12 cellular contexts compared by ENCODE assay signal in the genomic region with DNA sequence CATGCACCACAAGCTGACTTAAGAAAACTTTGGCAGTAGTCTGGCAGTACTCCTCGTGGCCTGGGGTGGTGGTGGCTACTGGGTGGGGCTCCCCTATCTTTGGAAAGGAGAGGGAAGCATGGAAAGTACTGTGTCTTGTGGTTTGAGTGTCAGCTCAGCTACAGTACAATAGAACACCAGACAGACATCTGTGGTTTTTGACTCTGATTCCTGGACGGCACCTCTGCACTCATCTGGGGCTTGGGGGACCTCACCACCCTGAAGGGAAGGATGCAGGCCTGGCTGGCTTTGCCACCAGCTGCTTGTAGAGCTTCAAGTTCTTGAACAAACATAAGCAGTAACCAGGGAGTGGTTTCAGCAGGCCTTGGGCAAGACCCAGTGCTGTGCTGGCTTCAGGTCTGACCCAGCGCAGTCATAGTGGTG. TPM values are rescaled to one million over a fixed set of nuclear protein-coding genes. Genes with fewer than 3 reads are reported as not detected.
DNase-seq lines count a peak whose midpoint lies in the region; ATAC-seq, FAIRE-seq and TF ChIP-seq lines count a peak whose summit lies in the region.
"Had no signal": no experiment of that assay in that cellular context is flagged by ENCODE, and none has a peak within 500 bp of the region (broad histone marks: within the 10 kb centered on the region; RNA-seq: fewer than 3 reads in every experiment).

No MANE protein-coding gene starts in this region.

- H3K27ac ChIP-seq in GM23338 (ENCODE audit: low read depth), result no peak overlapping the region

- peaks cover 18% of the 10 kb centered on the region for H3K4me1 ChIP-seq in Caco-2
- peaks cover 19% of the 10 kb centered on the region for H3K4me1 ChIP-seq in GM23338 (ENCODE audit: insufficient read depth)

- ATAC-seq in activated CD8-positive, alpha-beta T cell treated with anti-CD3 and anti-CD28 coated beads, Interleukin-2, amount 10 ng/mL, durations not matched to agents 7 days and 5 days, result peak; percentile 78
- peak; percentile 53 for ATAC-seq in memory B cell (ENCODE audit: low read depth)
- ATAC-seq in GM23338, result no peak

- DNase-seq in CD14-positive monocyte (ENCODE audit: low spot score) (no peak), memory B cell (ENCODE audit: low spot score in 2 of 2) (no peak), Caco-2 (no peak), GM23338 (ENCODE audit: low spot score) (no peak), activated gamma-delta T cell (lab: John Stamatoyannopoulos, UW) (no peak), GM12891 (ENCODE audit: insufficient read length, low spot score) (no peak)
- peak; percentile 47 for DNase-seq in activated CD8-positive, alpha-beta T cell treated with anti-CD3 and anti-CD28 coated beads, Interleukin-2, amount 10 ng/mL, durations not matched to agents 7 days and 5 days
- DNase-seq: NCI-H226 had no signal

- H3K4me3 Mint-ChIP-seq in CD14-positive monocyte (peak overlapping the region in 1 of 2 donors; percentile 21), IgD-negative memory B cell (peak overlapping the region in 2 of 4 donors; percentile 18 to 68), memory B cell (peak overlapping the region; percentile 22), Caco-2 (ENCODE audit: unreplicated experiment) (no peak overlapping the region), GM23338 (no peak overlapping the region)
- no peak overlapping the region for H3K4me3 Mint-ChIP-seq in activated CD8-positive, alpha-beta T cell treated with anti-CD3 and anti-CD28 coated beads, Interleukin-2, amount 10 ng/mL, durations not matched to agents 7 days and 5 days
- H3K4me3 Mint-ChIP-seq: type B pancreatic cell had no signal

- no peak for FAIRE-seq in GM12891 (lab: Jason Lieb, UNC)
- FAIRE-seq: endometrium had no signal

- H3K4me3 ChIP-seq in Caco-2 (ENCODE audit: low read depth, low read length) (no peak overlapping the region), GM23338 (no peak overlapping the region)

- H3K9me3 Mint-ChIP-seq in CD14-positive monocyte (peaks cover 6 to 20% (median 16%) of the 10 kb centered on the region in 7 donors), IgD-negative memory B cell (peaks cover 3 to 6% (median 6%) of the 10 kb centered on the region in 3 donors), memory B cell (peaks cover 6% of the 10 kb centered on the region), Caco-2 (ENCODE audit: unreplicated experiment) (no peaks in the 10 kb centered on the region), GM23338 (peaks cover 5% of the 10 kb centered on the region; the same call in 1 of the 3 replicates)
- peaks cover 23% of the 10 kb centered on the region for H3K9me3 Mint-ChIP-seq in activated CD8-positive, alpha-beta T cell treated with anti-CD3 and anti-CD28 coated beads, Interleukin-2, amount 10 ng/mL, durations not matched to agents 7 days and 5 days (ENCODE audit: insufficient read depth)

- no peaks in the 10 kb centered on the region; the same call in 1 of the 2 replicates for H3K9me3 ChIP-seq in Caco-2

- no peaks in the 10 kb centered on the region for H4K20me1 ChIP-seq in GM23338 (replicated peaks; ENCODE audit: insufficient read depth)

- H3K36me3 ChIP-seq in Caco-2 (ENCODE audit: control insufficient read depth, insufficient read depth, low read length) (no peaks in the 10 kb centered on the region), GM23338 (ENCODE audit: insufficient read depth) (no peaks in the 10 kb centered on the region)

- H3K27ac Mint-ChIP-seq in CD14-positive monocyte, result peak overlapping the region in 5 of 7 donors; percentile 53 to 84 (median 79)
- H3K27ac Mint-ChIP-seq in IgD-negative memory B cell, result peak overlapping the region in 2 of 3 donors; percentile 44 to 88
- peak overlapping the region; percentile 79 for H3K27ac Mint-ChIP-seq in activated CD8-positive, alpha-beta T cell treated with anti-CD3 and anti-CD28 coated beads, Interleukin-2, amount 10 ng/mL, durations not matched to agents 7 days and 5 days
- H3K27ac Mint-ChIP-seq in memory B cell, result peak overlapping the region; percentile 35
- H3K27ac Mint-ChIP-seq in Caco-2 (ENCODE audit: unreplicated experiment), result no peak overlapping the region
- H3K27ac Mint-ChIP-seq in GM23338, result no peak overlapping the region
- H3K27ac Mint-ChIP-seq: type B pancreatic cell had no signal

- no peak overlapping the region for H3K4me2 ChIP-seq in GM23338

- TF ChIP-seq CTCF in CD14-positive monocyte (IDR thresholded peaks at IDR 0.05) (no peak), Caco-2 (IDR thresholded peaks at IDR 0.05; ENCODE audit: insufficient read depth in 1 of 2, low read depth in 1 of 2, low read length in 1 of 2, severe bottlenecking in 1 of 2, unreplicated experiment in 1 of 2) (no peak), GM23338 (conservative IDR thresholded peaks at IDR 0.05; ENCODE audit: low read depth in 2 of 2) (no peak)

- 0 out of 2 replicates have a peak, but pooled peaks cover 7% of the 10 kb centered on the region for H3K9me2 ChIP-seq in GM23338 (ENCODE audit: insufficient read depth)

- H3K36me3 Mint-ChIP-seq in CD14-positive monocyte (peaks cover 6% of the 10 kb centered on the region in 2 donors), IgD-negative memory B cell (no peaks in the 10 kb centered on the region), memory B cell (peaks cover 6% of the 10 kb centered on the region), Caco-2 (ENCODE audit: insufficient read depth, unreplicated experiment) (no peaks in the 10 kb centered on the region), GM23338 (ENCODE audit: low read depth) (no peaks in the 10 kb centered on the region)
- H3K36me3 Mint-ChIP-seq in activated CD8-positive, alpha-beta T cell treated with anti-CD3 and anti-CD28 coated beads, Interleukin-2, amount 10 ng/mL, durations not matched to agents 7 days and 5 days (ENCODE audit: low read depth), result peaks cover 47% of the 10 kb centered on the region
- H3K36me3 Mint-ChIP-seq: type B pancreatic cell had no signal

- CTCF ChIA-PET in activated CD8-positive, alpha-beta T cell treated with anti-CD3 and anti-CD28 coated beads, Interleukin-2, amount 10 ng/mL, durations not matched to agents 7 days and 5 days (lab: Charles Lee), result interaction anchor here (0.8 to 1.5 kb wide), 3 partner anchors 16 to 125 kb away, joined by 3 to 4 read pairs (median 3); no protein-coding TSS in a partner anchor
- CTCF ChIA-PET in Caco-2 (lab: Charles Lee), result interaction anchor here (1.0 kb wide), 1 partner anchor 17 kb away, joined by 4 read pairs; no protein-coding TSS in a partner anchor

- H3K27me3 ChIP-seq in Caco-2 (replicated peaks; ENCODE audit: control insufficient read depth, insufficient read depth, low read length) (no peaks in the 10 kb centered on the region), GM23338 (ENCODE audit: insufficient read depth) (no peaks in the 10 kb centered on the region)

- TF ChIP-seq POLR2A in GM12891 (IDR thresholded peaks at IDR 0.05; ENCODE audit: low read depth, low read length), result no peak

- no peak overlapping the region for H2AFZ ChIP-seq in GM23338

- H3K79me2 ChIP-seq in GM23338 (replicated peaks; ENCODE audit: insufficient read depth), result no peaks in the 10 kb centered on the region

- peaks cover 0 to 1% (median 0%) of the 10 kb centered on the region in 3 donors for H3K27me3 Mint-ChIP-seq in CD14-positive monocyte (ENCODE audit: low read depth in 3 of 3)
- H3K27me3 Mint-ChIP-seq in IgD-negative memory B cell, result peaks cover 2% of the 10 kb centered on the region
- no peaks in the 10 kb centered on the region for H3K27me3 Mint-ChIP-seq in activated CD8-positive, alpha-beta T cell treated with anti-CD3 and anti-CD28 coated beads, Interleukin-2, amount 10 ng/mL, durations not matched to agents 7 days and 5 days (ENCODE audit: low read depth)
- no peaks in the 10 kb centered on the region for H3K27me3 Mint-ChIP-seq in memory B cell
- no peaks in the 10 kb centered on the region for H3K27me3 Mint-ChIP-seq in Caco-2 (ENCODE audit: insufficient read depth, unreplicated experiment)
- H3K27me3 Mint-ChIP-seq in GM23338 (ENCODE audit: insufficient read depth, low read depth, poor library complexity), result peaks cover 4% of the 10 kb centered on the region

- intact Hi-C loops in CD14-positive monocyte (cut with micrococcal nuclease), result loop anchor here in 1 of 2 donors (5.0 to 10.0 kb wide), 2 partner anchors 67 to 85 kb away; a partner anchor contains a TSS
- intact Hi-C loops in Caco-2 (cut with micrococcal nuclease; ENCODE audit: unreplicated experiment), result no loop called here

- H3F3A ChIP-seq in GM23338 (replicated peaks; ENCODE audit: low read depth), result no peaks in the 10 kb centered on the region

- BruUV-seq in Caco-2 (replicated peaks; lab: Mats Ljungman, UMichigan), result no TSS peak

- H3K4me1 Mint-ChIP-seq in CD14-positive monocyte, result peaks cover 41% of the 10 kb centered on the region
- H3K4me1 Mint-ChIP-seq in IgD-negative memory B cell, result peaks cover 26 to 35% (median 30%) of the 10 kb centered on the region in 3 donors
- H3K4me1 Mint-ChIP-seq in activated CD8-positive, alpha-beta T cell treated with anti-CD3 and anti-CD28 coated beads, Interleukin-2, amount 10 ng/mL, durations not matched to agents 7 days and 5 days (ENCODE audit: low read depth), result peaks cover 51% of the 10 kb centered on the region
- H3K4me1 Mint-ChIP-seq in memory B cell, result peaks cover 33% of the 10 kb centered on the region
- peaks cover 20% of the 10 kb centered on the region for H3K4me1 Mint-ChIP-seq in Caco-2 (ENCODE audit: low read depth, unreplicated experiment)
- peaks cover 20% of the 10 kb centered on the region; the same call in 2 of the 3 replicates for H3K4me1 Mint-ChIP-seq in GM23338

- POLR2A ChIA-PET in activated CD8-positive, alpha-beta T cell treated with anti-CD3 and anti-CD28 coated beads, Interleukin-2, amount 10 ng/mL, durations not matched to agents 7 days and 5 days (lab: Charles Lee), result interaction anchor here (1.3 to 2.4 kb wide), 2 partner anchors 9 to 40 kb away, joined by 3 to 8 read pairs; a partner anchor contains a TSS
- POLR2A ChIA-PET in Caco-2 (lab: Charles Lee), result no interaction called here

TF ChIP-seq in GM12891, 5 proteins besides CTCF, POLR2A, EP300 and RAD21:
- TF ChIP-seq SPI1 (IDR thresholded peaks at IDR 0.05; ENCODE audit: low read depth, low read length), result no peak
- TF ChIP-seq POU2F2 (IDR thresholded peaks at IDR 0.05; ENCODE audit: low read depth, low read length), result no peak
- no peak for TF ChIP-seq TAF1 (IDR thresholded peaks at IDR 0.05; ENCODE audit: low read depth, low read length)
- no peak for TF ChIP-seq PAX5 (IDR thresholded peaks at IDR 0.05; ENCODE audit: insufficient read depth, low read length, severe bottlenecking)
- TF ChIP-seq POLR2AphosphoS5 (IDR thresholded peaks at IDR 0.05; ENCODE audit: low read depth, low read length), result no peak

RNA-seq across cellular contexts. Expression of a gene that starts 40.6 kb away (rescaled TPM):
- 10 to 100 TPM; 34.0 to 42.9 TPM for polyA plus RNA-seq in CD14-positive monocyte
- polyA plus RNA-seq in IgD-negative memory B cell, result 3.5 TPM
- total RNA-seq in activated CD8-positive, alpha-beta T cell treated with anti-CD3 and anti-CD28 coated beads, Interleukin-2, amount 10 ng/mL, durations not matched to agents 7 days and 5 days, result 10 to 100 TPM; 52.6 to 55.3 TPM
- 0.20 TPM in 1 of 2 replicates, not detected in the other for total RNA-seq in Caco-2 (2022)
- not detected in 2 replicates for total RNA-seq in GM23338 (2014; rRNA removed; shearing (Covaris generic))
- not detected in 2 replicates for polyA plus RNA-seq in GM23338 (2016; fragmentation: Nextera tagmentation; extraction: Ambion mirVana)
- 0.47 TPM for polyA plus RNA-seq in GM12891 (2012; ENCODE audit: low read depth, missing spikeins)
- total RNA-seq: Daoy had no signal

Comparison
In these comparisons a context has a peak if more than half of its experiments do, and no peak if none do; other contexts are left out.
1. H3K27ac Mint-ChIP-seq: peak in CD14-positive monocyte (5 of 7), IgD-negative memory B cell (2 of 3), activated CD8-positive, alpha-beta T cell treated with anti-CD3 and anti-CD28 coated beads, Interleukin-2, amount 10 ng/mL, durations not matched to agents 7 days and 5 days (single experiment) and memory B cell (single experiment); none in Caco-2 (single experiment) and GM23338 (single experiment).
2. RNA of a gene that starts 40.6 kb away (total RNA-seq): 52.6 to 55.3 TPM in activated CD8-positive, alpha-beta T cell treated with anti-CD3 and anti-CD28 coated beads, Interleukin-2, amount 10 ng/mL, durations not matched to agents 7 days and 5 days; 0.20 TPM in Caco-2 and not detected in GM23338; every median in the first group is over 10 times any median in the second.